Comparison of ENCODE assay signal across 8 cellular contexts in genomic region chr6:87702589-87702945, GRCh38. TPM values are rescaled to one million over a fixed set of nuclear protein-coding genes. Genes with fewer than 3 reads are reported as not detected.
DNase-seq lines count a peak whose midpoint lies in the region; TF ChIP-seq lines count a peak whose summit lies in the region.

No MANE protein-coding gene starts in this region.

- H3K9me3 ChIP-seq in HEK293 (ENCODE audit: control insufficient read depth, insufficient read depth, low read depth, low read length) (no peaks in the 10 kb centered on the region), liver (ENCODE audit: control insufficient read depth in 4 of 4, low read length in 3 of 4) (no peaks in the 10 kb centered on the region), transverse colon (no peaks in the 10 kb centered on the region)

- TF ChIP-seq CTCF in GM12865 (IDR thresholded peaks at IDR 0.05; ENCODE audit: insufficient read depth, low read depth, low read length, missing control alignments) (no peak), HEK293 (tag by site-specific recombination; IDR thresholded peaks at IDR 0.05) (no peak), astrocyte of the cerebellum (IDR thresholded peaks at IDR 0.05; ENCODE audit: low read depth, low read length, missing control alignments) (no peak), liver (IDR thresholded peaks at IDR 0.05; ENCODE audit: low read depth, low read length, missing input control) (no peak), transverse colon (IDR thresholded peaks at IDR 0.05) (no peak)

- intact Hi-C loops in transverse colon (cut with DNase I; ENCODE audit: low total_unique reads), result loop anchor here (5.0 kb wide), 1 partner anchor 110 kb away; the partner anchor contains the start of gene ORC3

- no peak for TF ChIP-seq POLR2A in transverse colon (IDR thresholded peaks at IDR 0.05)

- H3K27ac ChIP-seq in HEK293 (ENCODE audit: extremely low read depth, low read depth, low read length) (peak overlapping the region; percentile 97), liver (ENCODE audit: low read depth in 1 of 2, low read length in 2 of 2) (peak overlapping the region; percentile 98 to 99), transverse colon (peak overlapping the region; percentile 97 to 100 (median 98))

- DNase-seq in GM12865 (ENCODE audit: low read depth) (peak; percentile 76), NCI-H345 treated with DMSO at 0.1 percent for 48 hours (lab: John Stamatoyannopoulos, UW; ENCODE audit: unreplicated experiment) (peak; percentile 82), astrocyte of the cerebellum (ENCODE audit: low read depth) (no peak), transverse colon (no peak), AML-193 (lab: John Stamatoyannopoulos, UW) (no peak), islet precursor cell (no peak)

- POLR2A ChIA-PET in HEK293 (lab: Yijun Ruan, JAX), result interaction anchor here (0.6 to 2.3 kb wide), 17 partner anchors 11 to 565 kb away, joined by 3 to 13 read pairs (median 3); partner anchors contain the start of genes ORC3, RARS2 and SLC35A1

- H3K27me3 ChIP-seq in liver (ENCODE audit: control insufficient read depth in 4 of 4, insufficient read depth in 4 of 4, low read length in 3 of 4), result no peaks in the 10 kb centered on the region
- no peaks in the 10 kb centered on the region for H3K27me3 ChIP-seq in transverse colon

- WGBS in liver, result 2% methylated on average over 7 of the region's 7 CpGs
- 0 to 3% methylated on average over 5 to 7 of the region's 7 CpGs for WGBS in transverse colon (ENCODE audit: low coverage in 1 of 2), 2 donors

- CTCF ChIA-PET in HEK293 (lab: Yijun Ruan, JAX), result interaction anchor here (0.6 to 1.3 kb wide), 4 partner anchors 12 to 381 kb away, joined by 3 to 4 read pairs (median 4); partner anchors contain the start of gene SMIM8

- H3K4me1 ChIP-seq in HEK293 (ENCODE audit: control insufficient read depth, insufficient read depth, low read length) (peaks cover 6% of the 10 kb centered on the region), liver (ENCODE audit: control insufficient read depth in 4 of 4, insufficient read depth in 4 of 4, low read length in 3 of 4) (peaks cover 6 to 27% (median 6%) of the 10 kb centered on the region in 4 donors), transverse colon (peaks cover 6 to 32% (median 15%) of the 10 kb centered on the region in 4 donors)

- in situ Hi-C loops in astrocyte of the cerebellum (cut with HindIII; ENCODE audit: low sequenced_read_pairs) (no loop called here), transverse colon (cut with MboI; ENCODE audit: low pct_ligation_motif_present in 1 of 4, low pct_unique_long_range_greater_than_20kb in 1 of 4, low sequenced_read_pairs in 3 of 4) (no loop called here)

- H3K9ac ChIP-seq in liver (ENCODE audit: low read depth in 1 of 2, low read length in 2 of 2), result peak overlapping the region; percentile 89 to 93

- peak overlapping the region; percentile 72 for H3K4me3 ChIP-seq in GM12865 (ENCODE audit: low read depth, low read length)
- H3K4me3 ChIP-seq in HEK293 (ENCODE audit: low read depth, low read length), result peak overlapping the region; percentile 45
- H3K4me3 ChIP-seq in astrocyte of the cerebellum (ENCODE audit: low read depth, low read length), result peak overlapping the region; percentile 97
- H3K4me3 ChIP-seq in liver (ENCODE audit: low read depth in 1 of 3, low read length in 3 of 3), result peak overlapping the region; percentile 67 to 78 (median 76)
- H3K4me3 ChIP-seq in transverse colon, result peak overlapping the region; percentile 37 to 94 (median 87)

- no peak for TF ChIP-seq EP300 in transverse colon (IDR thresholded peaks at IDR 0.05; ENCODE audit: low read depth)

- TF ChIP-seq RAD21 in liver (IDR thresholded peaks at IDR 0.05), result no peak

- H3K36me3 ChIP-seq in HEK293 (ENCODE audit: control insufficient read depth in 2 of 2, insufficient read depth in 1 of 2, low read length in 2 of 2) (peaks cover 0 to 19% of the 10 kb centered on the region in 2 experiments; a peak in 1 of 3 replicates), liver (ENCODE audit: control insufficient read depth in 4 of 4, insufficient read depth in 3 of 4, low read depth in 1 of 4, low read length in 3 of 4) (no peaks in the 10 kb centered on the region), transverse colon (no peaks in the 10 kb centered on the region)

TF ChIP-seq in HEK293, 187 proteins besides CTCF, POLR2A, EP300 and RAD21 (continues in another document):
- TF ChIP-seq ZNF660 (tag by site-specific recombination; IDR thresholded peaks at IDR 0.05) (peak; percentile 8), ZNF311 (tag by site-specific recombination; IDR thresholded peaks at IDR 0.05; ENCODE audit: borderline replicate concordance) (no peak), TRIM28 (IDR thresholded peaks at IDR 0.05; ENCODE audit: borderline replicate concordance, low read length) (peak; percentile 71; the same call in 1 of the 2 replicates), ZFP69B (tag by site-specific recombination; IDR thresholded peaks at IDR 0.05) (peak; percentile 32; the same call in 1 of the 2 replicates), ZNF677 (tag by site-specific recombination; IDR thresholded peaks at IDR 0.05) (no peak), ZNF24 (tag by site-specific recombination; IDR thresholded peaks at IDR 0.05) (peak; percentile 51; the same call in 1 of the 2 replicates), ZNF600 (tag by site-specific recombination; IDR thresholded peaks at IDR 0.05) (peak; percentile 66), IKZF3 (tag by site-specific recombination; IDR thresholded peaks at IDR 0.05) (peak; percentile 56; the same call in 1 of the 2 replicates), ZNF121 (tag by site-specific recombination; IDR thresholded peaks at IDR 0.05) (no peak), WT1 (tag by site-specific recombination; IDR thresholded peaks at IDR 0.05) (peak; percentile 18; the same call in 1 of the 2 replicates), ZNF335 (tag by site-specific recombination; conservative IDR thresholded peaks at IDR 0.05) (0 out of 2 replicates have a peak, but pooled peaks have one; percentile 55), GLIS2 (tag by site-specific recombination; IDR thresholded peaks at IDR 0.05) (no peak), ZNF2 (tag by site-specific recombination; IDR thresholded peaks at IDR 0.05) (0 out of 2 replicates have a peak, but pooled peaks have one; percentile 24), PRDM1 (tag by site-specific recombination; IDR thresholded peaks at IDR 0.05) (peak; percentile 80), ZBTB48 (tag by site-specific recombination; IDR thresholded peaks at IDR 0.05) (no peak), ZBTB17 (tag by site-specific recombination; IDR thresholded peaks at IDR 0.05) (peak; percentile 98), OSR2 (tag by site-specific recombination; IDR thresholded peaks at IDR 0.05) (peak; percentile 56), ZEB2 (tag by site-specific recombination; IDR thresholded peaks at IDR 0.05) (0 out of 2 replicates have a peak, but pooled peaks have one; percentile 7), SETDB1 (IDR thresholded peaks at IDR 0.05; ENCODE audit: insufficient read length, low read length) (no peak), ZNF561 (tag by site-specific recombination; IDR thresholded peaks at IDR 0.05; ENCODE audit: borderline replicate concordance) (peak; percentile 69; the same call in 1 of the 2 replicates)

TF ChIP-seq in liver, 16 proteins besides CTCF, POLR2A, EP300 and RAD21:
- no peak for TF ChIP-seq ZBTB33 (IDR thresholded peaks at IDR 0.05)
- TF ChIP-seq MAX (IDR thresholded peaks at IDR 0.05), result peak; percentile 1

RNA-seq across cellular contexts. Expression of gene AKIRIN2, which starts 0.5 kb away (rescaled TPM):
- total RNA-seq in liver, result 10 to 100 TPM; 12.2 to 18.8 TPM
- polyA plus RNA-seq in liver, result 10 to 100 TPM; 11.0 to 16.6 TPM
- 10 to 100 TPM; 16.3 to 44.9 (median 20.7) TPM for total RNA-seq in transverse colon

Comparison
In these comparisons a context has a peak if more than half of its experiments do, and no peak if none do; other contexts are left out.
1. DNase-seq: peak in GM12865 (single experiment) and NCI-H345 treated with DMSO at 0.1 percent for 48 hours (single experiment); none in astrocyte of the cerebellum (single experiment), transverse colon (single experiment), AML-193 (0 of 2) and islet precursor cell (single experiment).
2. H3K4me3 ChIP-seq: peak in every context shown above with its lines; median percentile 97 in astrocyte of the cerebellum; 87 in transverse colon; 76 in liver; 72 in GM12865; 45 in HEK293.
3. Peak in every context shown above with its lines, with median percentiles within 50 percentile points of each other: H3K27ac ChIP-seq.